In genomic region chr16:74999683-75000480, GRCh38 we compare ENCODE assay signal across 1 cellular context.
A peak's percentile ranks its signal among the peaks of the same experiment; 100 is the strongest.
TF ChIP-seq lines count a peak whose summit lies in the region.

No MANE protein-coding gene starts in this region.

TF ChIP-seq in HepG2, 621 proteins besides CTCF, POLR2A, EP300 and RAD21 (continued from another document and continues in another):
- no peak for TF ChIP-seq THAP8 (CRISPR knock-in tag; IDR thresholded peaks at IDR 0.05; ENCODE audit: borderline replicate concordance)
- TF ChIP-seq, protein P1, sequence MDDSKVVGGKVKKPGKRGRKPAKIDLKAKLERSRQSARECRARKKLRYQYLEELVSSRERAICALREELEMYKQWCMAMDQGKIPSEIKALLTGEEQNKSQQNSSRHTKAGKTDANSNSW (CRISPR knock-in tag; IDR thresholded peaks at IDR 0.05; ENCODE audit: borderline replicate concordance), result no peak
- no peak for TF ChIP-seq ZNF18 (CRISPR knock-in tag; IDR thresholded peaks at IDR 0.05; ENCODE audit: insufficient replicate concordance)
- TF ChIP-seq MAFK (conservative IDR thresholded peaks at IDR 0.05 in 1 of 2, IDR thresholded peaks at IDR 0.05 in 1 of 2; ENCODE audit: low read length in 2 of 2), result no peak
- TF ChIP-seq ZNF160 (CRISPR knock-in tag; IDR thresholded peaks at IDR 0.05), result 0 out of 2 replicates have a peak, but pooled peaks have one; percentile 38
- no peak for TF ChIP-seq ARNTL (CRISPR knock-in tag; IDR thresholded peaks at IDR 0.05)
- no peak for TF ChIP-seq DPF2 (CRISPR knock-in tag; IDR thresholded peaks at IDR 0.05; ENCODE audit: borderline replicate concordance, low read depth)
- TF ChIP-seq, protein P2, sequence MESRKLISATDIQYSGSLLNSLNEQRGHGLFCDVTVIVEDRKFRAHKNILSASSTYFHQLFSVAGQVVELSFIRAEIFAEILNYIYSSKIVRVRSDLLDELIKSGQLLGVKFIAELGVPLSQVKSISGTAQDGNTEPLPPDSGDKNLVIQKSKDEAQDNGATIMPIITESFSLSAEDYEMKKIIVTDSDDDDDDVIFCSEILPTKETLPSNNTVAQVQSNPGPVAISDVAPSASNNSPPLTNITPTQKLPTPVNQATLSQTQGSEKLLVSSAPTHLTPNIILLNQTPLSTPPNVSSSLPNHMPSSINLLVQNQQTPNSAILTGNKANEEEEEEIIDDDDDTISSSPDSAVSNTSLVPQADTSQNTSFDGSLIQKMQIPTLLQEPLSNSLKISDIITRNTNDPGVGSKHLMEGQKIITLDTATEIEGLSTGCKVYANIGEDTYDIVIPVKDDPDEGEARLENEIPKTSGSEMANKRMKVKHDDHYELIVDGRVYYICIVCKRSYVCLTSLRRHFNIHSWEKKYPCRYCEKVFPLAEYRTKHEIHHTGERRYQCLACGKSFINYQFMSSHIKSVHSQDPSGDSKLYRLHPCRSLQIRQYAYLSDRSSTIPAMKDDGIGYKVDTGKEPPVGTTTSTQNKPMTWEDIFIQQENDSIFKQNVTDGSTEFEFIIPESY (CRISPR knock-in tag; IDR thresholded peaks at IDR 0.05), result no peak
- TF ChIP-seq BCL6 (CRISPR knock-in tag; IDR thresholded peaks at IDR 0.05), result no peak
- peak; percentile 57; the same call in 1 of the 2 replicates for TF ChIP-seq ZNF556 (CRISPR knock-in tag; IDR thresholded peaks at IDR 0.05; ENCODE audit: borderline replicate concordance)
- no peak for TF ChIP-seq CBX2 (IDR thresholded peaks at IDR 0.05; ENCODE audit: low read depth, low read length)
- no peak for TF ChIP-seq CBX2 (CRISPR knock-in tag; IDR thresholded peaks at IDR 0.05; ENCODE audit: low read depth)
- TF ChIP-seq, protein P3, sequence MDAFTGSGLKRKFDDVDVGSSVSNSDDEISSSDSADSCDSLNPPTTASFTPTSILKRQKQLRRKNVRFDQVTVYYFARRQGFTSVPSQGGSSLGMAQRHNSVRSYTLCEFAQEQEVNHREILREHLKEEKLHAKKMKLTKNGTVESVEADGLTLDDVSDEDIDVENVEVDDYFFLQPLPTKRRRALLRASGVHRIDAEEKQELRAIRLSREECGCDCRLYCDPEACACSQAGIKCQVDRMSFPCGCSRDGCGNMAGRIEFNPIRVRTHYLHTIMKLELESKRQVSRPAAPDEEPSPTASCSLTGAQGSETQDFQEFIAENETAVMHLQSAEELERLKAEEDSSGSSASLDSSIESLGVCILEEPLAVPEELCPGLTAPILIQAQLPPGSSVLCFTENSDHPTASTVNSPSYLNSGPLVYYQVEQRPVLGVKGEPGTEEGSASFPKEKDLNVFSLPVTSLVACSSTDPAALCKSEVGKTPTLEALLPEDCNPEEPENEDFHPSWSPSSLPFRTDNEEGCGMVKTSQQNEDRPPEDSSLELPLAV (CRISPR knock-in tag; conservative IDR thresholded peaks at IDR 0.05; ENCODE audit: low read depth), result no peak
- TF ChIP-seq ZNF496 (CRISPR knock-in tag; IDR thresholded peaks at IDR 0.05; ENCODE audit: insufficient replicate concordance), result no peak
- 0 out of 2 replicates have a peak, but pooled peaks have one; percentile 46 for TF ChIP-seq ZNF34 (CRISPR knock-in tag; IDR thresholded peaks at IDR 0.05; ENCODE audit: borderline replicate concordance)
- no peak for TF ChIP-seq ZNF703 (CRISPR knock-in tag; IDR thresholded peaks at IDR 0.05; ENCODE audit: borderline replicate concordance)
- TF ChIP-seq TBX3 (IDR thresholded peaks at IDR 0.05; ENCODE audit: borderline replicate concordance), result no peak
- no peak for TF ChIP-seq ZBTB40 (IDR thresholded peaks at IDR 0.05)
- no peak for TF ChIP-seq ZBTB40 (CRISPR knock-in tag; IDR thresholded peaks at IDR 0.05)
- no peak for TF ChIP-seq ATM (IDR thresholded peaks at IDR 0.05; ENCODE audit: borderline replicate concordance)
- peak; percentile 85 for TF ChIP-seq TMF1 (CRISPR knock-in tag; IDR thresholded peaks at IDR 0.05; ENCODE audit: low read depth)
- TF ChIP-seq, protein P4, sequence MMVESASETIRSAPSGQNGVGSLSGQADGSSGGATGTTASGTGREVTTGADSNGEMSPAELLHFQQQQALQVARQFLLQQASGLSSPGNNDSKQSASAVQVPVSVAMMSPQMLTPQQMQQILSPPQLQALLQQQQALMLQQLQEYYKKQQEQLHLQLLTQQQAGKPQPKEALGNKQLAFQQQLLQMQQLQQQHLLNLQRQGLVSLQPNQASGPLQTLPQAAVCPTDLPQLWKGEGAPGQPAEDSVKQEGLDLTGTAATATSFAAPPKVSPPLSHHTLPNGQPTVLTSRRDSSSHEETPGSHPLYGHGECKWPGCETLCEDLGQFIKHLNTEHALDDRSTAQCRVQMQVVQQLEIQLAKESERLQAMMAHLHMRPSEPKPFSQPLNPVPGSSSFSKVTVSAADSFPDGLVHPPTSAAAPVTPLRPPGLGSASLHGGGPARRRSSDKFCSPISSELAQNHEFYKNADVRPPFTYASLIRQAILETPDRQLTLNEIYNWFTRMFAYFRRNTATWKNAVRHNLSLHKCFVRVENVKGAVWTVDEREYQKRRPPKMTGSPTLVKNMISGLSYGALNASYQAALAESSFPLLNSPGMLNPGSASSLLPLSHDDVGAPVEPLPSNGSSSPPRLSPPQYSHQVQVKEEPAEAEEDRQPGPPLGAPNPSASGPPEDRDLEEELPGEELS (CRISPR knock-in tag; IDR thresholded peaks at IDR 0.05), result no peak
- no peak for TF ChIP-seq SP1 (IDR thresholded peaks at IDR 0.05)
- TF ChIP-seq SP1 (CRISPR knock-in tag; IDR thresholded peaks at IDR 0.05), result no peak
- TF ChIP-seq, protein P5, sequence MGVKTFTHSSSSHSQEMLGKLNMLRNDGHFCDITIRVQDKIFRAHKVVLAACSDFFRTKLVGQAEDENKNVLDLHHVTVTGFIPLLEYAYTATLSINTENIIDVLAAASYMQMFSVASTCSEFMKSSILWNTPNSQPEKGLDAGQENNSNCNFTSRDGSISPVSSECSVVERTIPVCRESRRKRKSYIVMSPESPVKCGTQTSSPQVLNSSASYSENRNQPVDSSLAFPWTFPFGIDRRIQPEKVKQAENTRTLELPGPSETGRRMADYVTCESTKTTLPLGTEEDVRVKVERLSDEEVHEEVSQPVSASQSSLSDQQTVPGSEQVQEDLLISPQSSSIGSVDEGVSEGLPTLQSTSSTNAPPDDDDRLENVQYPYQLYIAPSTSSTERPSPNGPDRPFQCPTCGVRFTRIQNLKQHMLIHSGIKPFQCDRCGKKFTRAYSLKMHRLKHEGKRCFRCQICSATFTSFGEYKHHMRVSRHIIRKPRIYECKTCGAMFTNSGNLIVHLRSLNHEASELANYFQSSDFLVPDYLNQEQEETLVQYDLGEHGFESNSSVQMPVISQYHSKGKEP (CRISPR knock-in tag; IDR thresholded peaks at IDR 0.05), result 0 out of 2 replicates have a peak, but pooled peaks have one; percentile 28
- no peak; the same call in none of the 2 replicates for TF ChIP-seq ZNF776 (CRISPR knock-in tag; IDR thresholded peaks at IDR 0.05)
- TF ChIP-seq ZNF7 (CRISPR knock-in tag; IDR thresholded peaks at IDR 0.05), result no peak
- TF ChIP-seq ZBED4 (CRISPR knock-in tag; IDR thresholded peaks at IDR 0.05; ENCODE audit: borderline replicate concordance), result no peak
